In genomic region chr9:105295151-105295550, GRCh38 we compare ENCODE assay signal across 27 cellular contexts. TPM values are rescaled to one million over a fixed set of nuclear protein-coding genes. Genes with fewer than 3 reads are reported as not detected.
DNase-seq lines count a peak whose midpoint lies in the region; ATAC-seq, FAIRE-seq and TF ChIP-seq lines count a peak whose summit lies in the region.
"Had no signal": no experiment of that assay in that cellular context is flagged by ENCODE, and none has a peak within 500 bp of the region (broad histone marks: within the 10 kb centered on the region; RNA-seq: fewer than 3 reads in every experiment).

No MANE protein-coding gene starts in this region.

- H3K4me3 ChIP-seq in HUES48 (ENCODE audit: low read depth, low read length) (no peak overlapping the region), smooth muscle cell (no peak overlapping the region), left lung (no peak overlapping the region)
- H3K4me3 ChIP-seq: left ventricle myocardium inferior, prostate gland, tibial nerve had no signal

- no peaks in the 10 kb centered on the region for H4K20me1 ChIP-seq in smooth muscle cell (ENCODE audit: low read depth)

- peak overlapping the region; percentile 54 for H3K4me2 ChIP-seq in smooth muscle cell

- no peak overlapping the region for H3K4me3 Mint-ChIP-seq in T-helper 17 cell
- no peak overlapping the region for H3K4me3 Mint-ChIP-seq in stimulated activated naive CD8-positive, alpha-beta T cell treated with anti-CD3 and anti-CD28 coated beads, Interleukin-15, amount 100 ng/mL, for 72 hours
- H3K4me3 Mint-ChIP-seq: activated CD4-positive, alpha-beta memory T cell treated with anti-CD3 and anti-CD28 coated beads, Interleukin-2, amount 10 ng/mL, durations not matched to agents 7 days and 5 days; activated naive CD8-positive, alpha-beta T cell treated with anti-CD3 and anti-CD28 coated beads, Interleukin-2, amount 50 U/mL, for 24 hours; CD8-positive, alpha-beta T cell had no signal

- H3K79me2 ChIP-seq in smooth muscle cell (ENCODE audit: low read depth) = peaks cover 13% of the 10 kb centered on the region

- peaks cover 6% of the 10 kb centered on the region for H3K36me3 Mint-ChIP-seq in T-helper 17 cell (ENCODE audit: low read depth)

- peaks cover 12% of the 10 kb centered on the region for H3K4me1 Mint-ChIP-seq in T-helper 17 cell
- peaks cover 17% of the 10 kb centered on the region for H3K4me1 Mint-ChIP-seq in stimulated activated naive CD8-positive, alpha-beta T cell treated with anti-CD3 and anti-CD28 coated beads, Interleukin-15, amount 100 ng/mL, for 72 hours

- 63% methylated on average over 2 of the region's 2 CpGs for WGBS in smooth muscle cell (ENCODE audit: low lambda C conversion rate)

- H3F3A ChIP-seq in smooth muscle cell (ENCODE audit: low read depth) = peaks cover 12% of the 10 kb centered on the region

- no peak overlapping the region for H2AFZ ChIP-seq in smooth muscle cell (ENCODE audit: low read depth)

- H3K9ac ChIP-seq in HUES48 (ENCODE audit: low read depth, low read length) (peak overlapping the region; percentile 11; the same call in 1 of the 2 replicates), smooth muscle cell (ENCODE audit: low read depth) (peak overlapping the region; percentile 50)

- ATAC-seq in T-helper 17 cell (no peak), left lung (no peak), HG03457 (IDR thresholded peaks at IDR 0.05; ENCODE audit: unreplicated experiment) (no peak)
- ATAC-seq in stimulated activated naive CD8-positive, alpha-beta T cell treated with anti-CD3 and anti-CD28 coated beads, Interleukin-15, amount 100 ng/mL, for 72 hours = no peak
- ATAC-seq: activated naive CD8-positive, alpha-beta T cell treated with anti-CD3 and anti-CD28 coated beads, Interleukin-2, amount 50 U/mL, for 24 hours; CD8-positive, alpha-beta T cell; HepG2 had no signal

- FAIRE-seq in GM19239 (lab: Jason Lieb, UNC) = no peak
- FAIRE-seq: endothelial cell of umbilical vein, HepG2, small intestine had no signal

- H3K9me3 Mint-ChIP-seq in stimulated activated naive CD8-positive, alpha-beta T cell treated with anti-CD3 and anti-CD28 coated beads, Interleukin-15, amount 100 ng/mL, for 72 hours = no peaks in the 10 kb centered on the region
- H3K9me3 Mint-ChIP-seq: activated CD4-positive, alpha-beta memory T cell treated with anti-CD3 and anti-CD28 coated beads, Interleukin-2, amount 10 ng/mL, durations not matched to agents 7 days and 5 days; activated naive CD8-positive, alpha-beta T cell treated with anti-CD3 and anti-CD28 coated beads, Interleukin-2, amount 50 U/mL, for 24 hours; CD8-positive, alpha-beta T cell had no signal

- H3K4me1 ChIP-seq in HUES48 (ENCODE audit: control insufficient read depth, insufficient read depth, low read length) (peaks cover 86% of the 10 kb centered on the region), smooth muscle cell (ENCODE audit: low read depth) (peaks cover 44% of the 10 kb centered on the region), left lung (peaks cover 4 to 46% of the 10 kb centered on the region in 2 donors)
- H3K4me1 ChIP-seq: prostate gland had no signal

- H3K27me3 ChIP-seq in HUES48 (ENCODE audit: control insufficient read depth, insufficient read depth, low read length) = no peaks in the 10 kb centered on the region
- H3K27me3 ChIP-seq in smooth muscle cell (ENCODE audit: low read depth) = no peaks in the 10 kb centered on the region
- no peaks in the 10 kb centered on the region for H3K27me3 ChIP-seq in left lung
- H3K27me3 ChIP-seq: brain microvascular endothelial cell, tibial nerve had no signal

- no peaks in the 10 kb centered on the region for H3K27me3 Mint-ChIP-seq in T-helper 17 cell
- no peaks in the 10 kb centered on the region for H3K27me3 Mint-ChIP-seq in stimulated activated naive CD8-positive, alpha-beta T cell treated with anti-CD3 and anti-CD28 coated beads, Interleukin-15, amount 100 ng/mL, for 72 hours
- H3K27me3 Mint-ChIP-seq: activated CD4-positive, alpha-beta memory T cell treated with anti-CD3 and anti-CD28 coated beads, Interleukin-2, amount 10 ng/mL, durations not matched to agents 7 days and 5 days; activated naive CD8-positive, alpha-beta T cell treated with anti-CD3 and anti-CD28 coated beads, Interleukin-2, amount 50 U/mL, for 24 hours had no signal

- peak overlapping the region; percentile 37 for H3K27ac Mint-ChIP-seq in T-helper 17 cell
- H3K27ac Mint-ChIP-seq in stimulated activated naive CD8-positive, alpha-beta T cell treated with anti-CD3 and anti-CD28 coated beads, Interleukin-15, amount 100 ng/mL, for 72 hours = no peak overlapping the region
- H3K27ac Mint-ChIP-seq: activated CD4-positive, alpha-beta memory T cell treated with anti-CD3 and anti-CD28 coated beads, Interleukin-2, amount 10 ng/mL, durations not matched to agents 7 days and 5 days; activated naive CD8-positive, alpha-beta T cell treated with anti-CD3 and anti-CD28 coated beads, Interleukin-2, amount 50 U/mL, for 24 hours; CD8-positive, alpha-beta T cell had no signal

- no peaks in the 10 kb centered on the region for H3K9me3 ChIP-seq in HUES48 (ENCODE audit: control insufficient read depth, insufficient read depth, low read length)
- no peaks in the 10 kb centered on the region for H3K9me3 ChIP-seq in T-helper 17 cell (ENCODE audit: control insufficient read depth, low read length, poor library complexity, severe bottlenecking)
- H3K9me3 ChIP-seq in smooth muscle cell (replicated peaks; ENCODE audit: low read depth) = no peaks in the 10 kb centered on the region
- H3K9me3 ChIP-seq in left lung = no peaks in the 10 kb centered on the region
- H3K9me3 ChIP-seq: left ventricle myocardium inferior, prostate gland, tibial nerve had no signal

- DNase-seq in T-helper 17 cell = no peak
- DNase-seq in foreskin melanocyte = peak; percentile 69
- DNase-seq in smooth muscle cell (lab: John Stamatoyannopoulos, UW; ENCODE audit: unreplicated experiment) = no peak
- DNase-seq in GM19239 (ENCODE audit: insufficient read length, low spot score) = no peak
- DNase-seq in left lung = no peak
- DNase-seq in stimulated activated naive CD8-positive, alpha-beta T cell treated with anti-CD3 and anti-CD28 coated beads, Interleukin-15, amount 100 ng/mL, for 72 hours = no peak
- DNase-seq: activated CD4-positive, alpha-beta memory T cell treated with anti-CD3 and anti-CD28 coated beads, Interleukin-2, amount 10 ng/mL, durations not matched to agents 7 days and 5 days; activated gamma-delta T cell; activated naive CD8-positive, alpha-beta T cell treated with anti-CD3 and anti-CD28 coated beads, Interleukin-2, amount 50 U/mL, for 24 hours; activated T-cell treated with anti-CD3 and anti-CD28 coated beads for 4 hours; brain microvascular endothelial cell; CD8-positive, alpha-beta T cell; head of caudate nucleus; left ventricle myocardium inferior; NCI-H1436; NCI-H524; RPMI8226; small intestine; stimulated activated CD4-positive, alpha-beta T cell treated with anti-CD3 and anti-CD28 coated beads, Interleukin-4, amount 100 ng/mL, for 24 hours; stimulated activated naive CD4-positive, alpha-beta T cell treated with Interleukin-2 at 50 U/mL for 16 hours; T1000 had no signal

- H3K36me3 ChIP-seq in HUES48 (ENCODE audit: control insufficient read depth, insufficient read depth, low read length) (peaks cover 13% of the 10 kb centered on the region), smooth muscle cell (ENCODE audit: low read depth) (no peaks in the 10 kb centered on the region), left lung (peaks cover 0 to 10% of the 10 kb centered on the region in 2 donors)
- H3K36me3 ChIP-seq: brain microvascular endothelial cell, prostate gland had no signal

- intact Hi-C loops in left lung (cut with DNase I) = no loop called here

- H3K27ac ChIP-seq in HUES48 (ENCODE audit: low read depth, low read length) (peak overlapping the region; percentile 96), smooth muscle cell (ENCODE audit: low read depth) (peak overlapping the region; percentile 95), left lung (no peak overlapping the region)
- H3K27ac ChIP-seq: left ventricle myocardium inferior, prostate gland had no signal

- TF ChIP-seq CTCF in smooth muscle cell (IDR thresholded peaks at IDR 0.05; ENCODE audit: borderline replicate concordance, insufficient read depth, poor library complexity, severe bottlenecking) = no peak
- TF ChIP-seq CTCF in left lung (IDR thresholded peaks at IDR 0.05) = no peak

RNA-seq across cellular contexts. Expression of gene SLC44A1, which starts 50.7 kb away (rescaled TPM):
- total RNA-seq in T-helper 17 cell = 10 to 100 TPM; 11.8 to 14.9 TPM
- total RNA-seq in smooth muscle cell = 22.2 and 27.8 TPM in 2 replicates
- polyA plus RNA-seq in smooth muscle cell = 10.0 and 14.0 TPM in 2 replicates
- total RNA-seq in left lung = 10 to 100 TPM; 58.0 to 73.5 TPM

Comparison
In these comparisons a context has a peak if more than half of its experiments do, and no peak if none do; other contexts are left out.
1. H3K27ac ChIP-seq: peak in HUES48 (single experiment) and smooth muscle cell (single experiment); none in left lung (0 of 2).